ENCODE assay signal across 9 cellular contexts in the genomic region with DNA sequence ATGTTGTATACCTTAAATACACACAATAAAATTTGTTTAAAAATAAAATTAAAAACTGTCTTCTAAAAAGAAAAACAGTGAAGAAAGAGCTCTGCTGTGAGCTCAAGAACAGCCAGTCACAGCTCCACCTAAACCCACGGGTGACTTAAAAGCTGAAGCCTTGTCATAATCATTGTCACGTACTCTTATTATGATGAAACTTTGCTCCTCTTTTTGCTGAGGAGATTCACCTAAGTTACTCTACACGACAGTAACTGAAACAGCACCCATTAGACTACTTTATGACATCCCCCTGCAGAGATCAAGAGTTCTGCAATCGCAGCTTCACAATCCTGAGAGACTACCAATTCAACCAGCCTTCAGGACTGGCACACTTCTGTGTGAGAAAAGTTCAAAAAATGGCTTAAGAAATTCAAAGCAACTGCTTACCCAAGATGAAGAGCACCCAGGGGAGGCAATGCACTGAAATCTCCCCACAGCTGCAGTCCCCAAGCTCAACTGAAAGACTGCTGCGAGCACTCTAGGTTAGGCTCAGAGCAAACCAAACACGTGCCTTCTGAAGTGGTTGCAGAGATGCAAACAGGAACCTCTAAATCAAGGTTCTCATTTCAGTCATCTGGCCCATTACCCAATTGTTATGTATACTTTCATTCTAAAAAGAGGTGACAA. TPM values are rescaled to one million over a fixed set of nuclear protein-coding genes. Genes with fewer than 3 reads are reported as not detected.
DNase-seq lines count a peak whose midpoint lies in the region; ATAC-seq, FAIRE-seq and TF ChIP-seq lines count a peak whose summit lies in the region.
"Had no signal": no experiment of that assay in that cellular context is flagged by ENCODE, and none has a peak within 500 bp of the region (broad histone marks: within the 10 kb centered on the region; RNA-seq: fewer than 3 reads in every experiment).

A gene with protein sequence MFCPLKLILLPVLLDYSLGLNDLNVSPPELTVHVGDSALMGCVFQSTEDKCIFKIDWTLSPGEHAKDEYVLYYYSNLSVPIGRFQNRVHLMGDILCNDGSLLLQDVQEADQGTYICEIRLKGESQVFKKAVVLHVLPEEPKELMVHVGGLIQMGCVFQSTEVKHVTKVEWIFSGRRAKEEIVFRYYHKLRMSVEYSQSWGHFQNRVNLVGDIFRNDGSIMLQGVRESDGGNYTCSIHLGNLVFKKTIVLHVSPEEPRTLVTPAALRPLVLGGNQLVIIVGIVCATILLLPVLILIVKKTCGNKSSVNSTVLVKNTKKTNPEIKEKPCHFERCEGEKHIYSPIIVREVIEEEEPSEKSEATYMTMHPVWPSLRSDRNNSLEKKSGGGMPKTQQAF (minus strand): TSS at position 500 of the 669 bp plus-strand sequence. CDS start 10,145 bp downstream, outside the sequence.

- 88 to 91% methylated on average over 4 to 6 of the region's 6 CpGs for WGBS in endodermal cell (ENCODE audit: insufficient coverage in 1 of 2, insufficient read length in 1 of 2), 2 experiments

- ATAC-seq in omental fat pad (ENCODE audit: low FRiP score) (no peak), esophagus mucosa (no peak)

- H3K4me3 ChIP-seq in endodermal cell (ENCODE audit: low read length): no peak within 1 kb of the TSS
- H3K4me3 ChIP-seq: SJCRH30 had no signal

- DNase-seq in GM18507 (ENCODE audit: extremely low spot score, insufficient read length, low read depth): no peak
- peak; percentile 46 for DNase-seq in activated T-helper 1 cell treated with Interleukin-2 at 50 U/mL for 16 hours (ENCODE audit: low read depth)
- no peak for DNase-seq in omental fat pad (ENCODE audit: low spot score)
- DNase-seq in NCI-H774 (lab: John Stamatoyannopoulos, UW): no peak
- DNase-seq in GDM1 (lab: John Stamatoyannopoulos, UW): no peak
- DNase-seq in endodermal cell: no peak
- DNase-seq: SJCRH30 had no signal

- H3K36me3 Mint-ChIP-seq in IgD-negative memory B cell (peaks cover 7% of the 10 kb centered on the region), endodermal cell (ENCODE audit: low read depth) (no peaks in the 10 kb centered on the region)

- no peak for TF ChIP-seq CTCF in omental fat pad (IDR thresholded peaks at IDR 0.05)
- no peak for TF ChIP-seq CTCF in endodermal cell (conservative IDR thresholded peaks at IDR 0.05)

- peaks cover 29 to 47% (median 37%) of the 10 kb centered on the region in 3 donors for H3K4me1 Mint-ChIP-seq in IgD-negative memory B cell
- no peaks in the 10 kb centered on the region for H3K4me1 Mint-ChIP-seq in endodermal cell

- H3K27ac Mint-ChIP-seq in IgD-negative memory B cell (peak within 1 kb of the TSS in 2 of 3 donors; percentile 37 to 73), endodermal cell (no peak within 1 kb of the TSS)

- peaks cover 21% of the 10 kb centered on the region for H3K27me3 Mint-ChIP-seq in IgD-negative memory B cell
- H3K27me3 Mint-ChIP-seq in endodermal cell (ENCODE audit: insufficient read depth): peaks cover 15% of the 10 kb centered on the region

- no peaks in the 10 kb centered on the region for H3K9me3 Mint-ChIP-seq in IgD-negative memory B cell
- H3K9me3 Mint-ChIP-seq in endodermal cell: no peaks in the 10 kb centered on the region

- H3K27ac ChIP-seq in endodermal cell (ENCODE audit: low read depth, low read length): no peak within 1 kb of the TSS
- H3K27ac ChIP-seq: SJCRH30 had no signal

- H3K9ac ChIP-seq in endodermal cell (ENCODE audit: extremely low read depth, low read length, poor library complexity, severe bottlenecking): no peak within 1 kb of the TSS

- H3K36me3 ChIP-seq in endodermal cell (ENCODE audit: control insufficient read depth, insufficient read depth, low read length): no peaks in the 10 kb centered on the region
- H3K36me3 ChIP-seq: SJCRH30 had no signal

- peak; percentile 67 for FAIRE-seq in GM18507 (lab: Jason Lieb, UNC)

- H3K27me3 ChIP-seq in endodermal cell (ENCODE audit: control insufficient read depth, insufficient read depth, low read length, poor library complexity, severe bottlenecking): no peaks in the 10 kb centered on the region
- H3K27me3 ChIP-seq: SJCRH30 had no signal

- no peaks in the 10 kb centered on the region for H3K9me3 ChIP-seq in endodermal cell (ENCODE audit: control insufficient read depth, low read length)
- H3K9me3 ChIP-seq: SJCRH30 had no signal

- H3K4me3 Mint-ChIP-seq in IgD-negative memory B cell: peak within 1 kb of the TSS in 3 of 4 donors; percentile 18 to 76 (median 43)
- H3K4me3 Mint-ChIP-seq in endodermal cell: no peak within 1 kb of the TSS

- no peaks in the 10 kb centered on the region for H3K4me1 ChIP-seq in endodermal cell (ENCODE audit: control insufficient read depth, insufficient read depth, low read length)
- H3K4me1 ChIP-seq: SJCRH30 had no signal

RNA-seq across cellular contexts. Expression of the gene that starts here (rescaled TPM):
- 5.9 TPM for polyA plus RNA-seq in IgD-negative memory B cell
- total RNA-seq in omental fat pad: 10 to 100 TPM in 3 of 4 donors, 1 to 10 TPM in 1; 9.9 to 35.9 (median 13.7) TPM
- under 1 TPM; 0.40 to 0.55 TPM for total RNA-seq in endodermal cell
- not detected for polyA plus RNA-seq in endodermal cell (2013, experiment 1 of 2)
- polyA plus RNA-seq in endodermal cell (2013, experiment 2 of 2): not detected
- total RNA-seq in esophagus mucosa: 2.7 TPM
- total RNA-seq: SJCRH30 had no signal
